Comparison of ENCODE assay signal across 1 cellular context in genomic region chr11:110093407-110094297, GRCh38.
TF ChIP-seq lines count a peak whose summit lies in the region.

No MANE protein-coding gene starts in this region.

TF ChIP-seq in HepG2, 621 proteins besides CTCF, POLR2A, EP300 and RAD21 (continued from another document and continues in another):
- TF ChIP-seq ZBTB20 (CRISPR knock-in tag; IDR thresholded peaks at IDR 0.05; ENCODE audit: borderline replicate concordance, low read depth) (no peak), FOXK1 (CRISPR knock-in tag; IDR thresholded peaks at IDR 0.05; ENCODE audit: borderline replicate concordance, low read depth) (no peak), ZBTB26 (CRISPR knock-in tag; IDR thresholded peaks at IDR 0.05; ENCODE audit: borderline replicate concordance) (0 out of 2 replicates have a peak, but pooled peaks have one; percentile 27), NAIF1 (CRISPR knock-in tag; IDR thresholded peaks at IDR 0.05; ENCODE audit: borderline replicate concordance) (no peak), GFI1 (CRISPR knock-in tag; IDR thresholded peaks at IDR 0.05; ENCODE audit: borderline replicate concordance) (no peak; the same call in 1 of the 2 replicates), HOXA7 (CRISPR knock-in tag; IDR thresholded peaks at IDR 0.05) (no peak), JARID2 (CRISPR knock-in tag; IDR thresholded peaks at IDR 0.05; ENCODE audit: insufficient replicate concordance) (no peak), PPARG (CRISPR knock-in tag; conservative IDR thresholded peaks at IDR 0.05) (no peak), KDM3A (CRISPR knock-in tag; IDR thresholded peaks at IDR 0.05; ENCODE audit: low read depth) (no peak), GMEB1 (CRISPR knock-in tag; IDR thresholded peaks at IDR 0.05; ENCODE audit: borderline replicate concordance) (no peak), MXD3 (CRISPR knock-in tag; IDR thresholded peaks at IDR 0.05) (no peak), ZNF530 (CRISPR knock-in tag; IDR thresholded peaks at IDR 0.05; ENCODE audit: low read depth) (no peak), CCDC6 (CRISPR knock-in tag; IDR thresholded peaks at IDR 0.05) (no peak; the same call in 1 of the 2 replicates), ZBED4 (CRISPR knock-in tag; IDR thresholded peaks at IDR 0.05; ENCODE audit: borderline replicate concordance) (no peak), IKZF5 (CRISPR knock-in tag; IDR thresholded peaks at IDR 0.05) (no peak), ZSCAN31 (CRISPR knock-in tag; IDR thresholded peaks at IDR 0.05; ENCODE audit: low read depth) (no peak), ZNF33A (CRISPR knock-in tag; IDR thresholded peaks at IDR 0.05; ENCODE audit: borderline replicate concordance) (no peak), EHMT2 (IDR thresholded peaks at IDR 0.05; ENCODE audit: borderline replicate concordance, low read depth, low read length) (no peak), TEF (CRISPR knock-in tag; IDR thresholded peaks at IDR 0.05) (no peak), ZNF724P (CRISPR knock-in tag; IDR thresholded peaks at IDR 0.05; ENCODE audit: borderline replicate concordance) (no peak), ATF7 (IDR thresholded peaks at IDR 0.05) (no peak), ATF7 (CRISPR knock-in tag; IDR thresholded peaks at IDR 0.05) (no peak), AKAP8 (CRISPR knock-in tag; IDR thresholded peaks at IDR 0.05) (no peak; the same call in 1 of the 2 replicates), ZNF30 (CRISPR knock-in tag; IDR thresholded peaks at IDR 0.05) (no peak), ZNF766 (CRISPR knock-in tag; IDR thresholded peaks at IDR 0.05; ENCODE audit: borderline replicate concordance) (no peak; the same call in 1 of the 2 replicates), ZNF607 (CRISPR knock-in tag; IDR thresholded peaks at IDR 0.05; ENCODE audit: borderline replicate concordance) (no peak), TRIM24 (CRISPR knock-in tag; IDR thresholded peaks at IDR 0.05) (no peak), ARNTL (CRISPR knock-in tag; IDR thresholded peaks at IDR 0.05) (no peak), JUN (CRISPR knock-in tag; IDR thresholded peaks at IDR 0.05) (no peak), SPEN (CRISPR knock-in tag; IDR thresholded peaks at IDR 0.05; ENCODE audit: low read depth) (peak; percentile 46; the same call in 1 of the 2 replicates), ZNF800 (CRISPR knock-in tag; IDR thresholded peaks at IDR 0.05) (peak; percentile 84; the same call in 1 of the 2 replicates)
- TF ChIP-seq, protein P1, sequence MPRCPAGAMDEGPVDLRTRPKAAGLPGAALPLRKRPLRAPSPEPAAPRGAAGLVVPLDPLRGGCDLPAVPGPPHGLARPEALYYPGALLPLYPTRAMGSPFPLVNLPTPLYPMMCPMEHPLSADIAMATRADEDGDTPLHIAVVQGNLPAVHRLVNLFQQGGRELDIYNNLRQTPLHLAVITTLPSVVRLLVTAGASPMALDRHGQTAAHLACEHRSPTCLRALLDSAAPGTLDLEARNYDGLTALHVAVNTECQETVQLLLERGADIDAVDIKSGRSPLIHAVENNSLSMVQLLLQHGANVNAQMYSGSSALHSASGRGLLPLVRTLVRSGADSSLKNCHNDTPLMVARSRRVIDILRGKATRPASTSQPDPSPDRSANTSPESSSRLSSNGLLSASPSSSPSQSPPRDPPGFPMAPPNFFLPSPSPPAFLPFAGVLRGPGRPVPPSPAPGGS (CRISPR knock-in tag; IDR thresholded peaks at IDR 0.05) = no peak
- TF ChIP-seq, protein P2, sequence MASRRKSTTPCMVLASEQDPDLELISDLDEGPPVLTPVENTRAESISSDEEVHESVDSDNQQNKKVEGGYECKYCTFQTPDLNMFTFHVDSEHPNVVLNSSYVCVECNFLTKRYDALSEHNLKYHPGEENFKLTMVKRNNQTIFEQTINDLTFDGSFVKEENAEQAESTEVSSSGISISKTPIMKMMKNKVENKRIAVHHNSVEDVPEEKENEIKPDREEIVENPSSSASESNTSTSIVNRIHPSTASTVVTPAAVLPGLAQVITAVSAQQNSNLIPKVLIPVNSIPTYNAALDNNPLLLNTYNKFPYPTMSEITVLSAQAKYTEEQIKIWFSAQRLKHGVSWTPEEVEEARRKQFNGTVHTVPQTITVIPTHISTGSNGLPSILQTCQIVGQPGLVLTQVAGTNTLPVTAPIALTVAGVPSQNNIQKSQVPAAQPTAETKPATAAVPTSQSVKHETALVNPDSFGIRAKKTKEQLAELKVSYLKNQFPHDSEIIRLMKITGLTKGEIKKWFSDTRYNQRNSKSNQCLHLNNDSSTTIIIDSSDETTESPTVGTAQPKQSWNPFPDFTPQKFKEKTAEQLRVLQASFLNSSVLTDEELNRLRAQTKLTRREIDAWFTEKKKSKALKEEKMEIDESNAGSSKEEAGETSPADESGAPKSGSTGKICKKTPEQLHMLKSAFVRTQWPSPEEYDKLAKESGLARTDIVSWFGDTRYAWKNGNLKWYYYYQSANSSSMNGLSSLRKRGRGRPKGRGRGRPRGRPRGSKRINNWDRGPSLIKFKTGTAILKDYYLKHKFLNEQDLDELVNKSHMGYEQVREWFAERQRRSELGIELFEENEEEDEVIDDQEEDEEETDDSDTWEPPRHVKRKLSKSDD (CRISPR knock-in tag; IDR thresholded peaks at IDR 0.05; ENCODE audit: low read depth) = no peak
- TF ChIP-seq, protein P3, sequence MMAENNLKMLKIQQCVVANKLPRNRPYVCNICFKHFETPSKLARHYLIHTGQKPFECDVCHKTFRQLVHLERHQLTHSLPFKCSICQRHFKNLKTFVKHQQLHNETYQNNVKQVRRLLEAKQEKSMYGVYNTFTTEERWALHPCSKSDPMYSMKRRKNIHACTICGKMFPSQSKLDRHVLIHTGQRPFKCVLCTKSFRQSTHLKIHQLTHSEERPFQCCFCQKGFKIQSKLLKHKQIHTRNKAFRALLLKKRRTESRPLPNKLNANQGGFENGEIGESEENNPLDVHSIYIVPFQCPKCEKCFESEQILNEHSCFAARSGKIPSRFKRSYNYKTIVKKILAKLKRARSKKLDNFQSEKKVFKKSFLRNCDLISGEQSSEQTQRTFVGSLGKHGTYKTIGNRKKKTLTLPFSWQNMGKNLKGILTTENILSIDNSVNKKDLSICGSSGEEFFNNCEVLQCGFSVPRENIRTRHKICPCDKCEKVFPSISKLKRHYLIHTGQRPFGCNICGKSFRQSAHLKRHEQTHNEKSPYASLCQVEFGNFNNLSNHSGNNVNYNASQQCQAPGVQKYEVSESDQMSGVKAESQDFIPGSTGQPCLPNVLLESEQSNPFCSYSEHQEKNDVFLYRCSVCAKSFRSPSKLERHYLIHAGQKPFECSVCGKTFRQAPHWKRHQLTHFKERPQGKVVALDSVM (CRISPR knock-in tag; IDR thresholded peaks at IDR 0.05) = peak; percentile 41; the same call in 1 of the 2 replicates
- TF ChIP-seq, protein P4, sequence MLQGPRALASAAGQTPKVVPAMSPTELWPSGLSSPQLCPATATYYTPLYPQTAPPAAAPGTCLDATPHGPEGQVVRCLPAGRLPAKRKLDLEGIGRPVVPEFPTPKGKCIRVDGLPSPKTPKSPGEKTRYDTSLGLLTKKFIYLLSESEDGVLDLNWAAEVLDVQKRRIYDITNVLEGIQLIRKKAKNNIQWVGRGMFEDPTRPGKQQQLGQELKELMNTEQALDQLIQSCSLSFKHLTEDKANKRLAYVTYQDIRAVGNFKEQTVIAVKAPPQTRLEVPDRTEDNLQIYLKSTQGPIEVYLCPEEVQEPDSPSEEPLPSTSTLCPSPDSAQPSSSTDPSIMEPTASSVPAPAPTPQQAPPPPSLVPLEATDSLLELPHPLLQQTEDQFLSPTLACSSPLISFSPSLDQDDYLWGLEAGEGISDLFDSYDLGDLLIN (CRISPR knock-in tag; IDR thresholded peaks at IDR 0.05; ENCODE audit: borderline replicate concordance) = no peak
